Comparison of ENCODE assay signal across 16 cellular contexts in the genomic region with DNA sequence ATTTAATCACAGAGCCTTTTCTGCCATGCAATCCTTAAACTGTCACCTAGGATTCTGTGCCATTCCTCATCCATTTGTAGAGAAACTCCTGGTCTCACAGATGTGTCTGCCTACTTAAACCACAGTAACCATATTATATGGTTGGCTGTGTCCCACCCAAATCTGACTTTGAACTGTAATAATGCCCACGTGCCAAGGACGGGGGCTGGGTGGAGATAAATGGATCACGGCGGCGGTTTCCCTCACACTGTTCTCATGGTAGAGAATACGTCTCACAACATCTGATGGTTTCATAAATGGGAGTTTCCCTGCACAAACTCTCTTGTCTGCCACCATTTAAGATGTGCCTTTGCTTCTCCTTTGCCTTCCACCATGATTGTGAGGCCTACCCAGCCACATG.
DNase-seq lines count a peak whose midpoint lies in the region; TF ChIP-seq lines count a peak whose summit lies in the region.
"Had no signal": no experiment of that assay in that cellular context is flagged by ENCODE, and none has a peak within 500 bp of the region (broad histone marks: within the 10 kb centered on the region; RNA-seq: fewer than 3 reads in every experiment).

No MANE protein-coding gene starts in this region.

- no peaks in the 10 kb centered on the region for H3K27me3 Mint-ChIP-seq in Caco-2 (ENCODE audit: insufficient read depth, unreplicated experiment)
- H3K27me3 Mint-ChIP-seq: activated naive CD8-positive, alpha-beta T cell treated with anti-CD3 and anti-CD28 coated beads, Interleukin-2, amount 10 ng/mL, durations not matched to agents 7 days and 5 days; CD4-positive, alpha-beta memory T cell; stimulated activated naive CD8-positive, alpha-beta T cell treated with anti-CD3 and anti-CD28 coated beads, Interleukin-15, Interleukin-2, amounts not matched to agents 100 ng/mL and 50 ng/mL, for 24 hours had no signal

- intact Hi-C loops in Caco-2 (cut with micrococcal nuclease; ENCODE audit: unreplicated experiment) (no loop called here), esophagus muscularis mucosa (cut with DNase I) (no loop called here), sigmoid colon (cut with DNase I) (loop anchor here (5.0 kb wide), 1 partner anchor 62 kb away; no protein-coding TSS in a partner anchor)

- CTCF ChIA-PET in Caco-2 (lab: Charles Lee) = no interaction called here

- TF ChIP-seq CTCF in Caco-2 (IDR thresholded peaks at IDR 0.05; ENCODE audit: insufficient read depth in 1 of 2, low read depth in 1 of 2, low read length in 1 of 2, severe bottlenecking in 1 of 2, unreplicated experiment in 1 of 2) (no peak), esophagus muscularis mucosa (IDR thresholded peaks at IDR 0.05) (no peak), sigmoid colon (IDR thresholded peaks at IDR 0.05) (no peak)

- WGBS in esophagus muscularis mucosa = 88% methylated on average over 6 of the region's 6 CpGs
- 41 to 83% methylated on average over 6 of the region's 6 CpGs for WGBS in sigmoid colon, 2 donors

- peak overlapping the region; percentile 59 for H3K27ac Mint-ChIP-seq in Caco-2 (ENCODE audit: unreplicated experiment)
- H3K27ac Mint-ChIP-seq: activated naive CD8-positive, alpha-beta T cell treated with anti-CD3 and anti-CD28 coated beads, Interleukin-2, amount 10 ng/mL, durations not matched to agents 7 days and 5 days; stimulated activated naive CD8-positive, alpha-beta T cell treated with anti-CD3 and anti-CD28 coated beads, Interleukin-15, Interleukin-2, amounts not matched to agents 100 ng/mL and 50 ng/mL, for 24 hours had no signal

- H3K27me3 ChIP-seq in Caco-2 (replicated peaks; ENCODE audit: control insufficient read depth, insufficient read depth, low read length) = no peaks in the 10 kb centered on the region
- H3K27me3 ChIP-seq in esophagus muscularis mucosa = no peaks in the 10 kb centered on the region
- no peaks in the 10 kb centered on the region for H3K27me3 ChIP-seq in sigmoid colon

- no peak overlapping the region for H3K4me3 Mint-ChIP-seq in Caco-2 (ENCODE audit: unreplicated experiment)
- H3K4me3 Mint-ChIP-seq: activated naive CD8-positive, alpha-beta T cell treated with anti-CD3 and anti-CD28 coated beads, Interleukin-2, amount 10 ng/mL, durations not matched to agents 7 days and 5 days; CD4-positive, alpha-beta memory T cell; stimulated activated naive CD8-positive, alpha-beta T cell treated with anti-CD3 and anti-CD28 coated beads, Interleukin-15, Interleukin-2, amounts not matched to agents 100 ng/mL and 50 ng/mL, for 24 hours had no signal

- no peaks in the 10 kb centered on the region; the same call in 1 of the 2 replicates for H3K36me3 ChIP-seq in Caco-2 (ENCODE audit: control insufficient read depth, insufficient read depth, low read length)
- no peaks in the 10 kb centered on the region for H3K36me3 ChIP-seq in esophagus muscularis mucosa
- no peaks in the 10 kb centered on the region for H3K36me3 ChIP-seq in sigmoid colon

- peaks cover 11% of the 10 kb centered on the region for H3K36me3 Mint-ChIP-seq in Caco-2 (ENCODE audit: insufficient read depth, unreplicated experiment)
- H3K36me3 Mint-ChIP-seq: CD4-positive, alpha-beta memory T cell had no signal

- TF ChIP-seq EP300 in esophagus muscularis mucosa (IDR thresholded peaks at IDR 0.05) (no peak), sigmoid colon (IDR thresholded peaks at IDR 0.05) (no peak)

- H3K9me3 ChIP-seq in Caco-2 = no peaks in the 10 kb centered on the region
- no peaks in the 10 kb centered on the region for H3K9me3 ChIP-seq in esophagus muscularis mucosa
- no peaks in the 10 kb centered on the region for H3K9me3 ChIP-seq in sigmoid colon

- H3K27ac ChIP-seq in esophagus muscularis mucosa (replicated peaks in 1 of 4) (peak overlapping the region in 3 of 4 donors; percentile 9 to 59 (median 59)), sigmoid colon (peak overlapping the region in 3 of 4 donors; percentile 58 to 79 (median 64))

- H3K9me3 Mint-ChIP-seq in Caco-2 (ENCODE audit: unreplicated experiment) = no peaks in the 10 kb centered on the region
- H3K9me3 Mint-ChIP-seq: CD4-positive, alpha-beta memory T cell; stimulated activated naive CD8-positive, alpha-beta T cell treated with anti-CD3 and anti-CD28 coated beads, Interleukin-15, Interleukin-2, amounts not matched to agents 100 ng/mL and 50 ng/mL, for 24 hours had no signal

- DNase-seq in Caco-2 (no peak), NCI-H82 treated with DMSO at 0.1 percent for 48 hours (lab: John Stamatoyannopoulos, UW; ENCODE audit: unreplicated experiment) (peak; percentile 51), esophagus muscularis mucosa (ENCODE audit: extremely low spot score) (no peak), sigmoid colon (no peak), NCI-H345 treated with DMSO at 0.1 percent for 48 hours (lab: John Stamatoyannopoulos, UW; ENCODE audit: unreplicated experiment) (no peak), NCI-H2081 (lab: John Stamatoyannopoulos, UW) (no peak), NCI-H2196 treated with DMSO at 0.1 percent for 48 hours (lab: John Stamatoyannopoulos, UW; ENCODE audit: unreplicated experiment) (no peak), NCI-H510A treated with DMSO at 0.1 percent for 48 hours (lab: John Stamatoyannopoulos, UW) (no peak)
- DNase-seq: activated naive CD8-positive, alpha-beta T cell treated with anti-CD3 and anti-CD28 coated beads, Interleukin-2, amount 10 ng/mL, durations not matched to agents 7 days and 5 days; CD4-positive, alpha-beta memory T cell; DMS79 treated with DMSO at 0.1 percent for 48 hours; KBM-7; NCI-H1930; NCI-H446 treated with DMSO at 0.1 percent for 48 hours; RPMI8226 had no signal

- H3K4me3 ChIP-seq in Caco-2 (ENCODE audit: low read depth, low read length) (no peak overlapping the region), esophagus muscularis mucosa (no peak overlapping the region), sigmoid colon (no peak overlapping the region)

- POLR2A ChIA-PET in Caco-2 (lab: Charles Lee) = no interaction called here

- H3K4me1 ChIP-seq in Caco-2 (peaks cover 5% of the 10 kb centered on the region; the same call in 1 of the 2 replicates), esophagus muscularis mucosa (peaks cover 37 to 53% (median 50%) of the 10 kb centered on the region in 4 donors), sigmoid colon (peaks cover 0 to 51% (median 43%) of the 10 kb centered on the region in 4 donors)

- no TSS peak for BruUV-seq in Caco-2 (replicated peaks; lab: Mats Ljungman, UMichigan)

- H3K4me1 Mint-ChIP-seq in Caco-2 (ENCODE audit: low read depth, unreplicated experiment) = peaks cover 30% of the 10 kb centered on the region

- TF ChIP-seq POLR2A in esophagus muscularis mucosa (IDR thresholded peaks at IDR 0.05; ENCODE audit: low read depth) = no peak
- TF ChIP-seq POLR2A in sigmoid colon (IDR thresholded peaks at IDR 0.05) = no peak
